In the genomic region with DNA sequence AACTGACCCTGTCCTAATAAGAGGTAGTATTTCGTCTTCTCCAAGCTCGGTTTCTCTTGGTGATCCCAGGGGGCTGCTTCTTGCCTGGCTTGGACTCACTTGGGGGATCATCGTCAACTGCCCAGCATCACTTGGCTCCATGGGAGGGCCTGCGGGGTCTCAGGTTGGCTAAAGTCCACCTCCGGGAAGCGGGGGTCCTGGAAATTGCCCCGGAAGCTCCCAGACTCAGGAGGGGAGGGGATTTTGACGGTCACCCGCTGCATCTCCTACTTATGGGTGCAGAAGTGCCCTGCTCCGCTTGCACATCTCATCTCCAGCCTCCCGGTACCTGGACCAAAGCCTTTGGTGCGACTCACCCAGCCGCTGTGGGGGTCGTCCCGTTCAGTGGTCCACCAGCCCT, we compare ENCODE assay signal across 12 cellular contexts. TPM values are rescaled to one million over a fixed set of nuclear protein-coding genes. Genes with fewer than 3 reads are reported as not detected.
A peak's percentile ranks its signal among the peaks of the same experiment; 100 is the strongest.
DNase-seq lines count a peak whose midpoint lies in the region; ATAC-seq, FAIRE-seq and TF ChIP-seq lines count a peak whose summit lies in the region.
"Had no signal": no experiment of that assay in that cellular context is flagged by ENCODE, and none has a peak within 500 bp of the region (broad histone marks: within the 10 kb centered on the region; RNA-seq: fewer than 3 reads in every experiment).

No MANE protein-coding gene starts in this region.

- H3K9me3 Mint-ChIP-seq in GM23338 (peaks cover 15% of the 10 kb centered on the region; the same call in 2 of the 3 replicates), nephron (peaks cover 15% of the 10 kb centered on the region)

- no peak for TF ChIP-seq POLR2A in K562 (conservative IDR thresholded peaks at IDR 0.05)

- POLR2A ChIA-PET in AG04450 (lab: Yijun Ruan, JAX) (interaction anchor here (0.6 kb wide), 1 partner anchor 103 kb away, joined by 5 read pairs; no protein-coding TSS in a partner anchor), K562 (lab: Yijun Ruan, JAX) (interaction anchor here (0.6 to 1.0 kb wide), 5 partner anchors 10 to 130 kb away, joined by 3 to 5 read pairs (median 3); no protein-coding TSS in a partner anchor)

- H3F3A ChIP-seq in GM23338 (replicated peaks; ENCODE audit: low read depth): 0 out of 2 replicates have a peak, but pooled peaks cover 3% of the 10 kb centered on the region

- no peaks in the 10 kb centered on the region for H3K36me3 ChIP-seq in GM23338 (ENCODE audit: insufficient read depth)
- H3K36me3 ChIP-seq in K562 (ENCODE audit: control insufficient read depth, insufficient read depth, low read length): no peaks in the 10 kb centered on the region
- H3K36me3 ChIP-seq: thoracic aorta had no signal

- H3K4me3 Mint-ChIP-seq in GM23338 (peak overlapping the region; percentile 63), nephron (peak overlapping the region; percentile 28 to 65 (median 62))

- H3K36me3 Mint-ChIP-seq in GM23338 (ENCODE audit: low read depth) (no peaks in the 10 kb centered on the region), nephron (ENCODE audit: low read depth) (no peaks in the 10 kb centered on the region)

- no peak overlapping the region for H3K27ac ChIP-seq in AG04450 (ENCODE audit: low read depth, low read length)
- no peak overlapping the region for H3K27ac ChIP-seq in GM23338 (ENCODE audit: low read depth)
- no peak overlapping the region for H3K27ac ChIP-seq in K562 (ENCODE audit: extremely low read depth, low read depth, low read length)
- H3K27ac ChIP-seq: thoracic aorta had no signal

- DNase-seq in AG04450 (ENCODE audit: low read depth, low spot score) (no peak), GM23338 (ENCODE audit: low spot score) (no peak), K562 (ENCODE audit: extremely low read depth in 1 of 4, low spot score in 3 of 4) (no peak), hippocampal formation (lab: John Stamatoyannopoulos, UW) (no peak), NCI-H2107 (lab: John Stamatoyannopoulos, UW) (no peak), cortex of kidney (lab: John Stamatoyannopoulos, UW) (no peak)
- DNase-seq: NCI-H1417 treated with DMSO at 0.1 percent for 48 hours had no signal

- H3K27ac Mint-ChIP-seq in GM23338 (no peak overlapping the region), nephron (no peak overlapping the region)

- H3K4me1 ChIP-seq in GM23338 (ENCODE audit: insufficient read depth) (no peaks in the 10 kb centered on the region; the same call in 1 of the 2 replicates), K562 (replicated peaks in 1 of 2; ENCODE audit: control insufficient read depth in 2 of 2, insufficient read depth in 2 of 2, low read length in 2 of 2) (peaks cover 0 to 19% of the 10 kb centered on the region in 2 experiments; a peak in 3 of 5 replicates)

- H3K27me3 Mint-ChIP-seq in GM23338 (ENCODE audit: insufficient read depth, low read depth, poor library complexity): peaks cover 37% of the 10 kb centered on the region
- peaks cover 85% of the 10 kb centered on the region for H3K27me3 Mint-ChIP-seq in nephron (ENCODE audit: low read depth)

- TF ChIP-seq RAD21 in K562 (CRISPR knock-in tag; conservative IDR thresholded peaks at IDR 0.05 in 1 of 2, IDR thresholded peaks at IDR 0.05 in 1 of 2): no peak

- peak overlapping the region in 1 of 2 experiments; percentile 7; a peak in 1 of 4 replicates for H3K9ac ChIP-seq in K562 (ENCODE audit: insufficient read depth in 1 of 2, low read depth in 2 of 2, low read length in 2 of 2)

- H3K27me3 ChIP-seq in AG04450 (ENCODE audit: control insufficient read depth, insufficient read depth, low read length) (peaks cover 10% of the 10 kb centered on the region), GM23338 (ENCODE audit: insufficient read depth) (peaks cover 41% of the 10 kb centered on the region), K562 (ENCODE audit: control insufficient read depth in 2 of 2, insufficient read depth in 2 of 2, low read length in 2 of 2) (peaks cover 3 to 27% of the 10 kb centered on the region in 2 experiments; a peak in 4 of 5 replicates)

- intact Hi-C loops in K562 (cut with micrococcal nuclease): loop anchor here (2.0 kb wide), 2 partner anchors 105 to 233 kb away; no protein-coding TSS in a partner anchor

- CTCF ChIA-PET in AG04450 (lab: Charles Lee): interaction anchor here (0.6 to 5.9 kb wide), 58 partner anchors 8 to 1024 kb away, joined by 3 to 246 read pairs (median 6); no protein-coding TSS in a partner anchor
- CTCF ChIA-PET in K562 (lab: Yijun Ruan, JAX; ENCODE audit: low intra/inter-chr PET ratio): interaction anchor here (0.8 to 3.5 kb wide), 6 partner anchors 104 to 1043 kb away, joined by 3 to 57 read pairs (median 4); no protein-coding TSS in a partner anchor

- in situ Hi-C loops in K562 (cut with MboI): loop anchor here (25.0 kb wide), 1 partner anchor 1021 kb away; no protein-coding TSS in a partner anchor

- H3K4me1 Mint-ChIP-seq in GM23338 (peaks cover 6% of the 10 kb centered on the region; the same call in 2 of the 3 replicates), nephron (no peaks in the 10 kb centered on the region)

- no peak for FAIRE-seq in K562 (lab: Jason Lieb, UNC)
- FAIRE-seq: kidney had no signal

- H3K79me2 ChIP-seq in GM23338 (replicated peaks; ENCODE audit: insufficient read depth) (no peaks in the 10 kb centered on the region), K562 (ENCODE audit: control insufficient read depth, insufficient read depth, low read length) (no peaks in the 10 kb centered on the region)

- no peaks in the 10 kb centered on the region; the same call in 1 of the 2 replicates for H3K9me3 ChIP-seq in AG04450 (ENCODE audit: control insufficient read depth, insufficient read depth, low read length)
- no peaks in the 10 kb centered on the region for H3K9me3 ChIP-seq in K562 (replicated peaks; ENCODE audit: control insufficient read depth, insufficient read depth, low read depth, low read length)

- peak overlapping the region; percentile 67 for H3K4me3 ChIP-seq in AG04450 (ENCODE audit: low read depth, low read length)
- peak overlapping the region; percentile 72 for H3K4me3 ChIP-seq in GM23338
- no peak overlapping the region for H3K4me3 ChIP-seq in K562

- no peaks in the 10 kb centered on the region for H3K9me2 ChIP-seq in GM23338 (ENCODE audit: insufficient read depth)

- H4K20me1 ChIP-seq in GM23338 (replicated peaks; ENCODE audit: insufficient read depth): no peaks in the 10 kb centered on the region
- no peaks in the 10 kb centered on the region; the same call in 1 of the 2 replicates for H4K20me1 ChIP-seq in K562 (replicated peaks; ENCODE audit: control insufficient read depth, insufficient read depth, low read length)

- peak overlapping the region; percentile 94 for H3K4me2 ChIP-seq in GM23338
- H3K4me2 ChIP-seq in K562 (ENCODE audit: insufficient read depth, low read length): peak overlapping the region; percentile 64

- TF ChIP-seq CTCF in AG04450 (IDR thresholded peaks at IDR 0.05; ENCODE audit: low read depth, low read length) (no peak), GM23338 (conservative IDR thresholded peaks at IDR 0.05; ENCODE audit: low read depth in 2 of 2) (no peak), K562 (IDR thresholded peaks at IDR 0.05 in 2 of 3, conservative IDR thresholded peaks at IDR 0.05 in 1 of 3; ENCODE audit: insufficient read depth in 2 of 3, low read depth in 1 of 3, low read length in 3 of 3) (no peak), nephron (IDR thresholded peaks at IDR 0.05; ENCODE audit: unreplicated experiment in 3 of 3) (no peak)

- no peak for ATAC-seq in GM23338
- no peak for ATAC-seq in K562
- ATAC-seq in HG03432 (IDR thresholded peaks at IDR 0.05; ENCODE audit: unreplicated experiment): no peak

- WGBS in K562 (ENCODE audit: insufficient coverage, low coverage, missing lambda C conversion rate): 21% methylated on average over 14 of the region's 15 CpGs

- BruUV-seq in K562 (replicated peaks; lab: Mats Ljungman, UMichigan): no TSS peak

- no peak for TF ChIP-seq EP300 in K562 (IDR thresholded peaks at IDR 0.05; ENCODE audit: low read length)

- no peaks in the 10 kb centered on the region for H3K9me1 ChIP-seq in K562 (ENCODE audit: control insufficient read depth, insufficient read depth, low read length)

- peak overlapping the region; percentile 99 for H2AFZ ChIP-seq in GM23338
- H2AFZ ChIP-seq in K562 (ENCODE audit: low read depth, low read length): no peak overlapping the region; the same call in 1 of the 2 replicates

RNA-seq across cellular contexts. Expression of gene KCNK18, which starts 18.7 kb away (rescaled TPM):
- polyA plus RNA-seq in AG04450 (2011; rRNA removed) (not detected in 2 replicates), GM23338 (2016; fragmentation: Nextera tagmentation; extraction: Ambion mirVana) (not detected in 2 replicates), K562 (2011; rRNA removed) (not detected in 2 replicates), K562 (2014; fragmentation: Illumina TruSeq; extraction: Trizol) (not detected in 2 replicates), K562 (2014; fragmentation: Nextera tagmentation; extraction: Ambion mirVana) (not detected), K562 (2014; rRNA removed) (not detected in 2 replicates)
- polyA minus RNA-seq in AG04450 (2011; rRNA and poly(A)+ RNA removed): not detected in 2 replicates
- total RNA-seq in GM23338 (2014; rRNA removed; shearing (Covaris generic)): not detected in 2 replicates
- total RNA-seq in K562 (2011; cell fraction: chromatin; rRNA removed; ENCODE audit: low replicate concordance): not detected in 2 replicates
- not detected in 2 replicates for total RNA-seq in K562 (2011; cell fraction: nucleolus; rRNA removed)
- not detected in 2 replicates for total RNA-seq in K562 (2011; cell fraction: nucleoplasm; rRNA removed)
- total RNA-seq in K562 (2014; rRNA removed) (not detected in 2 replicates), K562 (2014; rRNA removed; fragmentation: Illumina TruSeq; extraction: Trizol) (not detected in 2 replicates), K562 (2015; rRNA removed; fragmentation: Illumina TruSeq; extraction: Trizol) (not detected in 2 replicates), K562 (2021) (not detected in 2 replicates)
- polyA plus RNA-seq in K562 (2011; cell fraction: cytosol; rRNA removed): not detected in 2 replicates
- polyA plus RNA-seq in K562 (2011; cell fraction: nucleus; rRNA removed): not detected in 2 replicates
- not detected in 2 replicates for polyA plus RNA-seq in K562 (2012)
- polyA minus RNA-seq in K562 (2011; rRNA and poly(A)+ RNA removed): not detected in 2 replicates
- polyA minus RNA-seq in K562 (2011; cell fraction: cytosol; rRNA and poly(A)+ RNA removed): not detected in 2 replicates
- polyA minus RNA-seq in K562 (2011; cell fraction: nucleus; rRNA and poly(A)+ RNA removed): not detected in 2 replicates
- total RNA-seq: kidney; T-helper 2 cell treated with Interferon-gamma antibody and Interleukin-4, amounts not matched to agents 100 ng/mL and 5 ng/mL, for 36 hours; thoracic aorta had no signal

RNA-seq across cellular contexts. Expression of gene SLC18A2, which starts 24.9 kb away (rescaled TPM):
- polyA plus RNA-seq in AG04450 (2011; rRNA removed) (0.01 TPM in 1 of 2 replicates, not detected in the other), GM23338 (2016; fragmentation: Nextera tagmentation; extraction: Ambion mirVana) (4.3 TPM in 2 replicates), K562 (2011; rRNA removed) (0.03 and 0.07 TPM in 2 replicates), K562 (2014; fragmentation: Illumina TruSeq; extraction: Trizol) (0.22 and 0.49 TPM in 2 replicates), K562 (2014; fragmentation: Nextera tagmentation; extraction: Ambion mirVana) (1 to 10 TPM; 3.8 to 5.4 TPM), K562 (2014; rRNA removed) (0.05 and 0.25 TPM in 2 replicates)
- not detected in 2 replicates for polyA minus RNA-seq in AG04450 (2011; rRNA and poly(A)+ RNA removed)
- 7.8 and 8.7 TPM in 2 replicates for total RNA-seq in GM23338 (2014; rRNA removed; shearing (Covaris generic))
- not detected in 2 replicates for total RNA-seq in K562 (2011; cell fraction: chromatin; rRNA removed; ENCODE audit: low replicate concordance)
- total RNA-seq in K562 (2011; cell fraction: nucleolus; rRNA removed): not detected in 2 replicates
- not detected in 2 replicates for total RNA-seq in K562 (2011; cell fraction: nucleoplasm; rRNA removed)
- total RNA-seq in K562 (2014; rRNA removed) (0.05 and 0.37 TPM in 2 replicates), K562 (2014; rRNA removed; fragmentation: Illumina TruSeq; extraction: Trizol) (0.40 and 0.45 TPM in 2 replicates), K562 (2015; rRNA removed; fragmentation: Illumina TruSeq; extraction: Trizol) (0.87 and 1.1 TPM in 2 replicates), K562 (2021) (0.40 and 0.45 TPM in 2 replicates)
- 0.01 TPM in 1 of 2 replicates, not detected in the other for polyA plus RNA-seq in K562 (2011; cell fraction: cytosol; rRNA removed)
- 0.03 and 0.04 TPM in 2 replicates for polyA plus RNA-seq in K562 (2011; cell fraction: nucleus; rRNA removed)
- 3.2 and 3.7 TPM in 2 replicates for polyA plus RNA-seq in K562 (2012)
- 0.03 and 0.07 TPM in 2 replicates for polyA minus RNA-seq in K562 (2011; rRNA and poly(A)+ RNA removed)
- polyA minus RNA-seq in K562 (2011; cell fraction: cytosol; rRNA and poly(A)+ RNA removed): not detected in 2 replicates
- polyA minus RNA-seq in K562 (2011; cell fraction: nucleus; rRNA and poly(A)+ RNA removed): 0.11 TPM in 1 of 2 replicates, not detected in the other
